In genomic region chr2:10895231-10895630, GRCh38 we compare ENCODE assay signal across 35 cellular contexts. TPM values are rescaled to one million over a fixed set of nuclear protein-coding genes. Genes with fewer than 3 reads are reported as not detected.
"Had no signal": no experiment of that assay in that cellular context is flagged by ENCODE, and none has a peak within 500 bp of the region (broad histone marks: within the 10 kb centered on the region; RNA-seq: fewer than 3 reads in every experiment).

No MANE protein-coding gene starts in this region.

- H3K36me3 ChIP-seq: adrenal gland, brain microvascular endothelial cell, breast epithelium had no signal

- DNase-seq: activated B cell treated with CpG ODN at 0.5 μM for 24 hours; activated CD4-positive, alpha-beta memory T cell treated with anti-CD3 and anti-CD28 coated beads for 36 hours; activated CD4-positive, alpha-beta T cell treated with anti-CD3 and anti-CD28 coated beads for 4 hours; activated CD4-positive, alpha-beta T cell treated with anti-CD3 and anti-CD28 coated beads, Interleukin-2, amount 10 ng/mL, durations not matched to agents 24 days and 14 days; activated CD4-positive, alpha-beta T cell treated with anti-CD3 and anti-CD28 coated beads, Interleukin-2, amount 50 U/mL, for 1 hour; activated CD4-positive, alpha-beta T cell treated with anti-CD3 and anti-CD28 coated beads, Interleukin-2, amount 50 U/mL, for 4 hours; activated CD4-positive, CD25-positive, alpha-beta regulatory T cell treated with anti-CD3 and anti-CD28 coated beads, Interleukin-2, amount 50 U/mL, for 72 hours; activated CD8-positive, alpha-beta memory T cell treated with anti-CD3 and anti-CD28 coated beads, Interleukin-2, amount 50 U/mL, for 4 hours; activated CD8-positive, alpha-beta T cell treated with anti-CD3 and anti-CD28 coated beads for 36 hours; activated effector memory CD4-positive, alpha-beta T cell treated with anti-CD3 and anti-CD28 coated beads, Interleukin-2, amount 50 U/mL, for 16 hours; activated gamma-delta T cell treated with Interleukin-2 at 50 U/mL for 16 hours; activated naive CD4-positive, alpha-beta T cell; activated naive CD4-positive, alpha-beta T cell treated with anti-CD3 and anti-CD28 coated beads for 36 hours; activated naive CD4-positive, alpha-beta T cell treated with anti-CD3 and anti-CD28 coated beads, Interleukin-2, amount 50 U/mL, for 16 hours; activated naive CD8-positive, alpha-beta T cell treated with anti-CD3 and anti-CD28 coated beads for 36 hours; activated T-cell treated with anti-CD3 and anti-CD28 coated beads for 4 hours; activated T-cell treated with anti-CD3 and anti-CD28 coated beads, Interleukin-2, amount 50 U/mL, for 1 hour; activated T-cell treated with anti-CD3 and anti-CD28 coated beads, Interleukin-2, amount 50 U/mL, for 4 hours; activated T-cell treated with anti-CD3 and anti-CD28 coated beads, Interleukin-2, amount 50 U/mL, for 72 hours; amniotic stem cell; aorta; body of pancreas; brain microvascular endothelial cell; caudate nucleus; cerebellar nuclear complex; T-helper 1 cell; T-helper 2 cell; T-helper 9 cell had no signal

- H3K27me3 ChIP-seq: adrenal gland, body of pancreas, brain microvascular endothelial cell had no signal

- ATAC-seq: activated CD8-positive, alpha-beta T cell treated with anti-CD3 and anti-CD28 coated beads for 36 hours; activated naive CD4-positive, alpha-beta T cell treated with anti-CD3 and anti-CD28 coated beads, Interleukin-2, amount 50 U/mL, for 72 hours; activated T-cell treated with anti-CD3 and anti-CD28 coated beads, Interleukin-2, amount 50 U/mL, for 4 hours; activated T-cell treated with anti-CD3 and anti-CD28 coated beads, Interleukin-2, amount 50 U/mL, for 72 hours; activated T-helper 17 cell treated with anti-CD3 and anti-CD28 coated beads, Interleukin-2, amount 50 U/mL, for 72 hours; body of pancreas had no signal

- H3K27ac ChIP-seq: adrenal gland, body of pancreas, brain microvascular endothelial cell, VCaP had no signal

- H3K9me3 ChIP-seq: adrenal gland, body of pancreas, breast epithelium had no signal

- H3K4me3 ChIP-seq: adrenal gland, body of pancreas, breast epithelium had no signal

- H3K4me1 ChIP-seq: adrenal gland, body of pancreas, breast epithelium had no signal

RNA-seq across cellular contexts. Expression of gene KCNF1, which starts 16.5 kb away (rescaled TPM):
- total RNA-seq: activated B cell treated with CpG ODN at 0.5 μM for 24 hours; activated CD4-positive, alpha-beta memory T cell treated with anti-CD3 and anti-CD28 coated beads for 36 hours; activated CD4-positive, alpha-beta T cell treated with anti-CD3 and anti-CD28 coated beads, Interleukin-2, amount 10 ng/mL, durations not matched to agents 24 days and 14 days; activated CD8-positive, alpha-beta memory T cell treated with anti-CD3 and anti-CD28 coated beads for 36 hours; activated CD8-positive, alpha-beta T cell treated with anti-CD3 and anti-CD28 coated beads for 36 hours; activated naive CD4-positive, alpha-beta T cell treated with anti-CD3 and anti-CD28 coated beads for 36 hours; activated naive CD4-positive, alpha-beta T cell treated with anti-CD3 and anti-CD28 coated beads, Interleukin-2, amount 50 U/mL, for 72 hours; activated naive CD8-positive, alpha-beta T cell treated with anti-CD3 and anti-CD28 coated beads for 36 hours; activated T-cell treated with anti-CD3 and anti-CD28 coated beads, Interleukin-2, amount 50 U/mL, for 4 hours; activated T-cell treated with anti-CD3 and anti-CD28 coated beads, Interleukin-2, amount 50 U/mL, for 72 hours; activated T-helper 1 cell treated with anti-CD3 and anti-CD28 coated beads, Interleukin-12 subunit alpha, Interleukin-12 subunit beta, Interleukin-2, Interleukin-4 antibody, amounts not matched to agents 30 ng/mL and 10 ng/mL and 1 ng/mL, durations not matched to agents 14 hours and 24 hours and 36 hours; activated T-helper 17 cell treated with anti-CD3 and anti-CD28 coated beads, Interleukin-2, amount 50 U/mL, for 72 hours; aorta had no signal
- polyA plus RNA-seq: aorta had no signal
